In genomic region chr3:57971975-57972374, GRCh38 we compare ENCODE assay signal across 1 cellular context.
TF ChIP-seq lines count a peak whose summit lies in the region.

No MANE protein-coding gene starts in this region.

TF ChIP-seq in HCT116, 20 proteins besides CTCF, POLR2A, EP300 and RAD21 (continued from another document):
- TF ChIP-seq REST (IDR thresholded peaks at IDR 0.05; ENCODE audit: low read depth): no peak
